Comparison of ENCODE assay signal across 28 cellular contexts in the genomic region with DNA sequence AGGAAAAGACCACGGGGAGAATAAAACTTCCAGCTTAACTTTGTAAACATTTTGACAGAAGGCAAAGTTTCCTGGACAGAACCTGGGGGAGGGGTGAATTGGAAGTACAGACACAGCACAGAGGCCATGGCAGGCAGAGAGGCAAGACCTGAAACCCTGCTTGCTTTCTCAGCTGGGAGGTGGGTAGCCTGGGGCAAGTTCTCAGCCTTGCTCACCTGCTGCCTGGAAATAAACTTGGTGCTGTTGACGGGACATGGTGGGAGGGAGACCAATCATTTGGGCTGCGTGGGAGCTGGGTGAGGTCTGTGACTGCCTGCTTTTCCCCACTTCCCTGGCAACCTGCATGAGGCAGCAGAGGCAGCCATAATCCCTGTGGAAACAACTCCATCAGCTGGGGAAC.
"Had no signal": no experiment of that assay in that cellular context is flagged by ENCODE, and none has a peak within 500 bp of the region (broad histone marks: within the 10 kb centered on the region; RNA-seq: fewer than 3 reads in every experiment).

No MANE protein-coding gene starts in this region.

- H3K4me1 Mint-ChIP-seq: activated CD4-positive, alpha-beta T cell treated with anti-CD3 and anti-CD28 coated beads, Interleukin-2, amount 10 ng/mL, durations not matched to agents 24 days and 14 days; activated naive CD8-positive, alpha-beta T cell treated with anti-CD3 and anti-CD28 coated beads for 36 hours; activated T-helper 17 cell treated with anti-CD3 and anti-CD28 coated beads, Interleukin-2, amount 50 U/mL, for 72 hours had no signal

- H3K4me1 ChIP-seq: ascending aorta, SJSA1 had no signal

- H3K4me2 ChIP-seq: SK-N-SH had no signal

- H3K27me3 ChIP-seq: ascending aorta, cardiac muscle cell, SJSA1 had no signal

- H3K36me3 ChIP-seq: ascending aorta, cardiac muscle cell, SJSA1 had no signal

- H3K9me3 ChIP-seq: ascending aorta, SK-N-SH had no signal

- H3K4me3 ChIP-seq: ascending aorta, cardiac muscle cell, SJSA1 had no signal

- H3K27ac Mint-ChIP-seq: activated CD4-positive, alpha-beta T cell treated with anti-CD3 and anti-CD28 coated beads, Interleukin-2, amount 10 ng/mL, durations not matched to agents 24 days and 14 days; activated CD8-positive, alpha-beta T cell treated with anti-CD3 and anti-CD28 coated beads for 36 hours; activated naive CD8-positive, alpha-beta T cell treated with anti-CD3 and anti-CD28 coated beads for 36 hours; activated T-cell treated with anti-CD3 and anti-CD28 coated beads, Interleukin-2, amount 50 U/mL, for 72 hours; activated T-helper 17 cell treated with anti-CD3 and anti-CD28 coated beads, Interleukin-2, amount 50 U/mL, for 72 hours; T-helper 1 cell treated with Interleukin-12 subunit alpha and Interleukin-12 subunit beta and Interleukin-4 antibody, amounts not matched to agents 30 μg/mL and 1 μg/mL, for 36 hours; T-helper 2 cell treated with Interferon-gamma antibody and Interleukin-4, amounts not matched to agents 5 μg/mL and 100 μg/mL, for 36 hours had no signal

- H3K9me3 Mint-ChIP-seq: activated CD4-positive, alpha-beta T cell treated with anti-CD3 and anti-CD28 coated beads, Interleukin-2, amount 10 ng/mL, durations not matched to agents 24 days and 14 days had no signal

- H3K36me3 Mint-ChIP-seq: activated naive CD8-positive, alpha-beta T cell treated with anti-CD3 and anti-CD28 coated beads for 36 hours had no signal

- H3K27ac ChIP-seq: ascending aorta, cardiac muscle cell, SJSA1 had no signal

- DNase-seq: activated CD4-positive, alpha-beta T cell treated with anti-CD3 and anti-CD28 coated beads, Interleukin-2, amount 10 ng/mL, durations not matched to agents 24 days and 14 days; activated CD4-positive, alpha-beta T cell treated with anti-CD3 and anti-CD28 coated beads, Interleukin-2, amount 50 U/mL, for 4 hours; activated CD8-positive, alpha-beta T cell treated with anti-CD3 and anti-CD28 coated beads for 36 hours; activated effector memory CD4-positive, alpha-beta T cell treated with anti-CD3 and anti-CD28 coated beads, Interleukin-2, amount 50 U/mL, for 16 hours; activated naive CD4-positive, alpha-beta T cell; activated naive CD4-positive, alpha-beta T cell treated with anti-CD3 and anti-CD28 coated beads, Interleukin-2, amount 50 U/mL, for 16 hours; activated naive CD8-positive, alpha-beta T cell treated with anti-CD3 and anti-CD28 coated beads for 36 hours; activated T-cell treated with anti-CD3 and anti-CD28 coated beads, Interleukin-2, amount 50 U/mL, for 1 hour; activated T-cell treated with anti-CD3 and anti-CD28 coated beads, Interleukin-2, amount 50 U/mL, for 72 hours; amniotic stem cell; Karpas-422; KBM-7; NCI-H1048; NCI-H1436; NCI-H1694; NCI-H2029; NCI-H510A; NCI-H526; NCI-H82; SHP77 treated with DMSO at 0.1 percent for 48 hours; SK-N-SH had no signal

- H3K4me3 Mint-ChIP-seq: activated CD4-positive, alpha-beta T cell treated with anti-CD3 and anti-CD28 coated beads, Interleukin-2, amount 10 ng/mL, durations not matched to agents 24 days and 14 days; activated CD8-positive, alpha-beta T cell treated with anti-CD3 and anti-CD28 coated beads for 36 hours; activated naive CD8-positive, alpha-beta T cell treated with anti-CD3 and anti-CD28 coated beads for 36 hours; activated T-cell treated with anti-CD3 and anti-CD28 coated beads, Interleukin-2, amount 50 U/mL, for 72 hours; activated T-helper 17 cell treated with anti-CD3 and anti-CD28 coated beads, Interleukin-2, amount 50 U/mL, for 72 hours; T-helper 1 cell treated with Interleukin-12 subunit alpha and Interleukin-12 subunit beta and Interleukin-4 antibody, amounts not matched to agents 30 μg/mL and 1 μg/mL, for 36 hours; T-helper 2 cell treated with Interferon-gamma antibody and Interleukin-4, amounts not matched to agents 5 μg/mL and 100 μg/mL, for 36 hours had no signal

- ATAC-seq: activated CD8-positive, alpha-beta T cell treated with anti-CD3 and anti-CD28 coated beads for 36 hours; activated T-cell treated with anti-CD3 and anti-CD28 coated beads, Interleukin-2, amount 50 U/mL, for 72 hours; activated T-helper 17 cell treated with anti-CD3 and anti-CD28 coated beads, Interleukin-2, amount 50 U/mL, for 72 hours; Panc1 had no signal

- H3K9ac ChIP-seq: SK-N-SH had no signal
